In genomic region chrX:68669872-68670271, GRCh38 we compare ENCODE assay signal across 18 cellular contexts. TPM values are rescaled to one million over a fixed set of nuclear protein-coding genes. Genes with fewer than 3 reads are reported as not detected.
A peak's percentile ranks its signal among the peaks of the same experiment; 100 is the strongest.
DNase-seq lines count a peak whose midpoint lies in the region; ATAC-seq and TF ChIP-seq lines count a peak whose summit lies in the region.
"Had no signal": no experiment of that assay in that cellular context is flagged by ENCODE, and none has a peak within 500 bp of the region (broad histone marks: within the 10 kb centered on the region; RNA-seq: fewer than 3 reads in every experiment).

No MANE protein-coding gene starts in this region.

- H3K4me1 ChIP-seq in hepatocyte (ENCODE audit: insufficient read depth) (no peaks in the 10 kb centered on the region), trophoblast cell (ENCODE audit: control insufficient read depth in 1 of 2, insufficient read depth in 2 of 2, low read length in 2 of 2) (peaks cover 3 to 18% of the 10 kb centered on the region in 2 experiments)

- no peak for DNase-seq in HFFc6
- DNase-seq in hepatocyte (ENCODE audit: low spot score): no peak
- no peak for DNase-seq in trophoblast cell
- no peak for DNase-seq in COR-L47 (lab: John Stamatoyannopoulos, UW)
- DNase-seq in natural killer cell treated with Interleukin-12 subunit alpha and Interleukin-12 subunit beta and Interleukin-15 and Interleukin-18, amount 100 ng/mL, for 72 hours (ENCODE audit: low spot score): no peak
- DNase-seq: CD4-positive, alpha-beta memory T cell; DND-41; KBM-7; MM.1S; NCI-H1092; NCI-H1436 treated with DMSO at 0.1 percent for 48 hours; NCI-H1930; NCI-H510A; SHP77 treated with DMSO at 0.1 percent for 48 hours had no signal

- TF ChIP-seq CTCF in HFFc6 (IDR thresholded peaks at IDR 0.05): no peak
- TF ChIP-seq CTCF in hepatocyte (IDR thresholded peaks at IDR 0.05; ENCODE audit: poor library complexity): no peak

- peaks cover 4% of the 10 kb centered on the region; the same call in 1 of the 2 replicates for H3K36me3 Mint-ChIP-seq in HFFc6 (ENCODE audit: low read depth)
- no peaks in the 10 kb centered on the region for H3K36me3 Mint-ChIP-seq in dendritic cell treated with granulocyte-macrophage colony-stimulating factor and Interleukin-4, amounts not matched to agents 40 ng/mL and 50 ng/mL, for 4 days (ENCODE audit: low read depth)
- no peaks in the 10 kb centered on the region for H3K36me3 Mint-ChIP-seq in natural killer cell treated with Interleukin-12 subunit alpha and Interleukin-12 subunit beta and Interleukin-15 and Interleukin-18, amount 100 ng/mL, for 72 hours
- H3K36me3 Mint-ChIP-seq: CD4-positive, alpha-beta memory T cell had no signal

- H3K18ac ChIP-seq in trophoblast cell (ENCODE audit: low read length): no peak overlapping the region

- H3K36me3 ChIP-seq in hepatocyte (replicated peaks; ENCODE audit: insufficient read depth, low read depth): no peaks in the 10 kb centered on the region
- H3K36me3 ChIP-seq in trophoblast cell (ENCODE audit: control insufficient read depth in 1 of 2, insufficient read depth in 2 of 2, low read length in 2 of 2): no peaks in the 10 kb centered on the region
- H3K36me3 ChIP-seq: BLaER1 treated with 17β-estradiol and CSF1 and Interleukin-3, amounts not matched to agents 10 nM and 100 nM had no signal

- peak overlapping the region; percentile 73 for H2BK5ac ChIP-seq in trophoblast cell (ENCODE audit: low read depth, low read length, poor library complexity)

- no peak overlapping the region for H2AK5ac ChIP-seq in trophoblast cell (ENCODE audit: low read length)

- no peaks in the 10 kb centered on the region; the same call in 1 of the 2 replicates for H3K27me3 Mint-ChIP-seq in HFFc6 (ENCODE audit: insufficient read depth)
- H3K27me3 Mint-ChIP-seq in dendritic cell treated with granulocyte-macrophage colony-stimulating factor and Interleukin-4, amounts not matched to agents 40 ng/mL and 50 ng/mL, for 4 days: no peaks in the 10 kb centered on the region
- peaks cover 0 to 12% of the 10 kb centered on the region in 2 donors for H3K27me3 Mint-ChIP-seq in natural killer cell treated with Interleukin-12 subunit alpha and Interleukin-12 subunit beta and Interleukin-15 and Interleukin-18, amount 100 ng/mL, for 72 hours
- H3K27me3 Mint-ChIP-seq: CD4-positive, alpha-beta memory T cell had no signal

- H3K4me3 ChIP-seq in hepatocyte (no peak overlapping the region), trophoblast cell (ENCODE audit: low read depth, low read length) (no peak overlapping the region)
- H3K4me3 ChIP-seq: BLaER1 treated with 17β-estradiol and CSF1 and Interleukin-3, amounts not matched to agents 10 nM and 100 nM had no signal

- H3K9ac ChIP-seq in trophoblast cell (ENCODE audit: low read length): no peak overlapping the region
- H3K9ac ChIP-seq: BLaER1 treated with 17β-estradiol and CSF1 and Interleukin-3, amounts not matched to agents 10 nM and 100 nM had no signal

- H3K4me2 ChIP-seq in hepatocyte (no peak overlapping the region), trophoblast cell (ENCODE audit: low read length) (no peak overlapping the region)

- H4K12ac ChIP-seq in trophoblast cell (ENCODE audit: low read depth, low read length): no peak overlapping the region

- H3K9me2 ChIP-seq in hepatocyte (replicated peaks; ENCODE audit: insufficient read depth): no peaks in the 10 kb centered on the region

- H4K8ac ChIP-seq in trophoblast cell (ENCODE audit: low read depth, low read length): no peak overlapping the region

- H3K79me1 ChIP-seq in trophoblast cell (ENCODE audit: low read length): peaks cover 12% of the 10 kb centered on the region

- H3K23ac ChIP-seq in trophoblast cell (ENCODE audit: low read length): no peak overlapping the region

- H3K79me2 ChIP-seq in hepatocyte (no peaks in the 10 kb centered on the region), trophoblast cell (ENCODE audit: control insufficient read depth, insufficient read depth, low read length, poor library complexity) (no peaks in the 10 kb centered on the region)

- H4K91ac ChIP-seq in trophoblast cell (ENCODE audit: low read depth, low read length): peak overlapping the region; percentile 26

- H2AFZ ChIP-seq in hepatocyte (no peak overlapping the region), trophoblast cell (ENCODE audit: insufficient read depth, low read length, poor library complexity) (no peak overlapping the region)

- H3K4me1 Mint-ChIP-seq in HFFc6 (ENCODE audit: low read depth): peaks cover 30% of the 10 kb centered on the region
- H3K4me1 Mint-ChIP-seq in dendritic cell treated with granulocyte-macrophage colony-stimulating factor and Interleukin-4, amounts not matched to agents 40 ng/mL and 50 ng/mL, for 4 days (ENCODE audit: low read depth): peaks cover 59% of the 10 kb centered on the region
- no peaks in the 10 kb centered on the region for H3K4me1 Mint-ChIP-seq in natural killer cell treated with Interleukin-12 subunit alpha and Interleukin-12 subunit beta and Interleukin-15 and Interleukin-18, amount 100 ng/mL, for 72 hours (ENCODE audit: low read depth in 2 of 2)
- H3K4me1 Mint-ChIP-seq: CD4-positive, alpha-beta memory T cell had no signal

- peak overlapping the region; percentile 49 for H3K27ac Mint-ChIP-seq in HFFc6
- H3K27ac Mint-ChIP-seq in dendritic cell treated with granulocyte-macrophage colony-stimulating factor and Interleukin-4, amounts not matched to agents 40 ng/mL and 50 ng/mL, for 4 days: peak overlapping the region; percentile 80
- H3K27ac Mint-ChIP-seq in natural killer cell treated with Interleukin-12 subunit alpha and Interleukin-12 subunit beta and Interleukin-15 and Interleukin-18, amount 100 ng/mL, for 72 hours: no peak overlapping the region
- H3K27ac Mint-ChIP-seq: CD4-positive, alpha-beta memory T cell had no signal

- H3K4me3 Mint-ChIP-seq in HFFc6: no peak overlapping the region
- no peak overlapping the region for H3K4me3 Mint-ChIP-seq in dendritic cell treated with granulocyte-macrophage colony-stimulating factor and Interleukin-4, amounts not matched to agents 40 ng/mL and 50 ng/mL, for 4 days
- no peak overlapping the region for H3K4me3 Mint-ChIP-seq in natural killer cell treated with Interleukin-12 subunit alpha and Interleukin-12 subunit beta and Interleukin-15 and Interleukin-18, amount 100 ng/mL, for 72 hours
- H3K4me3 Mint-ChIP-seq: CD4-positive, alpha-beta memory T cell had no signal

- ATAC-seq in GM21423 (IDR thresholded peaks at IDR 0.05; ENCODE audit: unreplicated experiment): no peak
- ATAC-seq in natural killer cell treated with Interleukin-12 subunit alpha and Interleukin-12 subunit beta and Interleukin-15 and Interleukin-18, amount 100 ng/mL, for 72 hours: no peak

- WGBS in hepatocyte (ENCODE audit: low lambda C conversion rate, missing lambda C conversion rate): 50% methylated on average over 3 of the region's 3 CpGs
- no CpG with 5 or more reads among the region's 3 CpGs for WGBS in trophoblast cell (ENCODE audit: extremely low coverage, insufficient coverage, insufficient read length)

- H3K14ac ChIP-seq in trophoblast cell (ENCODE audit: low read length): peak overlapping the region; percentile 29

- peak overlapping the region; percentile 84 for H2BK12ac ChIP-seq in trophoblast cell (ENCODE audit: low read length)

- no peaks in the 10 kb centered on the region for H4K20me1 ChIP-seq in hepatocyte (ENCODE audit: insufficient read depth, poor library complexity, severe bottlenecking)
- H4K20me1 ChIP-seq: BLaER1 treated with 17β-estradiol and CSF1 and Interleukin-3, amounts not matched to agents 10 nM and 100 nM had no signal

- no peaks in the 10 kb centered on the region for H3K9me3 ChIP-seq in hepatocyte (ENCODE audit: low read depth)
- no peaks in the 10 kb centered on the region for H3K9me3 ChIP-seq in trophoblast cell (ENCODE audit: insufficient read depth, low read depth, low read length)
- H3K9me3 ChIP-seq: BLaER1 treated with 17β-estradiol and CSF1 and Interleukin-3, amounts not matched to agents 10 nM and 100 nM had no signal

- peak overlapping the region; percentile 83 for H2BK120ac ChIP-seq in trophoblast cell (ENCODE audit: insufficient read depth, low read length, poor library complexity)

- intact Hi-C loops in dendritic cell treated with granulocyte-macrophage colony-stimulating factor and Interleukin-4, amounts not matched to agents 40 ng/mL and 50 ng/mL, for 4 days (cut with micrococcal nuclease): loop anchor here (10.0 kb wide), 1 partner anchor 75 kb away; no protein-coding TSS in a partner anchor

- no peaks in the 10 kb centered on the region for H3K9me3 Mint-ChIP-seq in HFFc6
- no peaks in the 10 kb centered on the region for H3K9me3 Mint-ChIP-seq in dendritic cell treated with granulocyte-macrophage colony-stimulating factor and Interleukin-4, amounts not matched to agents 40 ng/mL and 50 ng/mL, for 4 days
- no peaks in the 10 kb centered on the region for H3K9me3 Mint-ChIP-seq in natural killer cell treated with Interleukin-12 subunit alpha and Interleukin-12 subunit beta and Interleukin-15 and Interleukin-18, amount 100 ng/mL, for 72 hours

- H3K27ac ChIP-seq in hepatocyte: peak overlapping the region; percentile 46
- H3K27ac ChIP-seq in trophoblast cell (ENCODE audit: low read depth, low read length): no peak overlapping the region
- H3K27ac ChIP-seq: RWPE1 had no signal

- no peaks in the 10 kb centered on the region for H3K27me3 ChIP-seq in hepatocyte
- no peaks in the 10 kb centered on the region for H3K27me3 ChIP-seq in trophoblast cell (ENCODE audit: insufficient read depth, low read length)

- peak overlapping the region; percentile 15 for H3K4ac ChIP-seq in trophoblast cell (ENCODE audit: low read depth, low read length)

RNA-seq across cellular contexts. Expression of gene STARD8, which starts 22.4 kb away (rescaled TPM):
- 1 to 10 TPM; 1.9 to 3.6 (median 3.0) TPM for total RNA-seq in HFFc6 (2021; fragmentation: NEBNext Ultra II Directional; extraction: Animal tissue kit (Norgen Biotek cat#: 25700))
- total RNA-seq in hepatocyte: 3.2 and 3.3 TPM in 2 replicates
- 1.1 and 2.8 TPM in 2 replicates for polyA plus RNA-seq in hepatocyte
- polyA plus RNA-seq in trophoblast cell (2013): 2.8 and 2.9 TPM in 2 replicates
- total RNA-seq in natural killer cell treated with Interleukin-12 subunit alpha and Interleukin-12 subunit beta and Interleukin-15 and Interleukin-18, amount 100 ng/mL, for 72 hours: 1 to 10 TPM in 1 of 2 donors, under 1 TPM in 1; 0.86 to 3.1 TPM

Comparison
In these comparisons a context has a peak if more than half of its experiments do, and no peak if none do; other contexts are left out.
1. H3K27ac Mint-ChIP-seq: peak in HFFc6 (single experiment) and dendritic cell treated with granulocyte-macrophage colony-stimulating factor and Interleukin-4, amounts not matched to agents 40 ng/mL and 50 ng/mL, for 4 days (single experiment); none in natural killer cell treated with Interleukin-12 subunit alpha and Interleukin-12 subunit beta and Interleukin-15 and Interleukin-18, amount 100 ng/mL, for 72 hours (0 of 2).